ENCODE assay signal across 13 cellular contexts in genomic region chr14:75185251-75186040, GRCh38.
"Had no signal": no experiment of that assay in that cellular context is flagged by ENCODE, and none has a peak within 500 bp of the region (broad histone marks: within the 10 kb centered on the region; RNA-seq: fewer than 3 reads in every experiment).

No MANE protein-coding gene starts in this region.

- DNase-seq: activated CD4-positive, alpha-beta memory T cell treated with anti-CD3 and anti-CD28 coated beads, Interleukin-2, amount 10 ng/mL, durations not matched to agents 7 days and 5 days; activated CD4-positive, alpha-beta T cell treated with anti-CD3 and anti-CD28 coated beads for 4 hours; activated effector memory CD4-positive, alpha-beta T cell treated with anti-CD3 and anti-CD28 coated beads, Interleukin-2, amount 50 U/mL, for 16 hours; activated T-cell treated with anti-CD3 and anti-CD28 coated beads, Interleukin-2, amount 50 U/mL, for 48 hours; islet precursor cell; mammary epithelial cell; naive thymus-derived CD8-positive, alpha-beta T cell; stimulated activated naive CD4-positive, alpha-beta T cell; upper lobe of left lung had no signal

- H3K27me3 ChIP-seq: upper lobe of left lung had no signal

- H3K9me3 ChIP-seq: upper lobe of left lung had no signal

- H3K27ac ChIP-seq: parathyroid adenoma had no signal

- H2AFZ ChIP-seq: parathyroid adenoma had no signal

- H3K79me2 ChIP-seq: parathyroid adenoma had no signal

- H3K36me3 ChIP-seq: upper lobe of left lung had no signal

- H3K9ac ChIP-seq: parathyroid adenoma had no signal

- ATAC-seq: esophagus mucosa; left lobe of liver; naive thymus-derived CD8-positive, alpha-beta T cell; WTC11 had no signal

- H3K4me3 ChIP-seq: upper lobe of left lung had no signal
